ENCODE assay signal across 16 cellular contexts in the genomic region with DNA sequence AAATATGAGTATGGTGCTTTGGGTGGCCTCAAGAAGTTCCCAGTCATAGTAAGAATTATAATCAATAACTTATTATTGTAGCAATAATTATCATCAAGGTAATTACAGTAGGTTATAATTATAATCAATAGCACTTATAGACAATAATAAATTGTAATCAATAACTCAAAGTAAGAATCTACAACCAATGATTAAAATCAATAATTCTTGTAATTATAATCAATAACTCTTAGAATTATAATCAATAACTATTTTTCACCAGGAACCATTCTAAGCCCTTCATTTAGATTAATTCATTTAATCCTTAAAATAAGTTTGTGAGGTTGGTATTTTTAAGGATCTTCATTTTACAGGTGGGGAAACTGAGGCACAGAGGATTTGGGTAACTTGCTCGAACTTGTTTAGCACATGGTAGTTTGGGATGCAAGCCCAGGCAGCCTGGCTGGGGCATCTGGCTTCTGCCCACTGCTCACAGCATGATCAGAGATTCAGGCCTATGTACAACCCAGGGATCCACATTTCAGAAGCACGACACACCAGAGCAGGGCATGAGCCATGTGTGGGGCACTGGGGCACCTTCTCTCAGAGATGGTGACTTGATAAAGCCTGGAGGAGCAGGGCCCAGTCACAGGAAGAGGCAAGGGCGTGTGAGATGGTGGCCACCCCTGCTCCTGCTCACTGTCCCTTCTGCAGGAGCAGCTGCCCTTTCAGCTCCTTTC. TPM values are rescaled to one million over a fixed set of nuclear protein-coding genes. Genes with fewer than 3 reads are reported as not detected.
"Had no signal": no experiment of that assay in that cellular context is flagged by ENCODE, and none has a peak within 500 bp of the region (broad histone marks: within the 10 kb centered on the region; RNA-seq: fewer than 3 reads in every experiment).

No MANE protein-coding gene starts in this region.

- H3K36me3 Mint-ChIP-seq: immature natural killer cell had no signal

- H3K4me1 Mint-ChIP-seq: nephron had no signal

- ATAC-seq: T-helper 17 cell had no signal

- H3K4me3 Mint-ChIP-seq: effector memory CD8-positive, alpha-beta T cell; nephron; T-helper 17 cell had no signal

- H3K27ac ChIP-seq: adrenal gland, prostate gland, sigmoid colon, vagina had no signal

- H3K9me3 Mint-ChIP-seq: effector memory CD8-positive, alpha-beta T cell; immature natural killer cell; nephron had no signal

- H3K27me3 Mint-ChIP-seq: effector memory CD8-positive, alpha-beta T cell had no signal

- H3K27ac Mint-ChIP-seq: nephron, T-helper 17 cell had no signal

- DNase-seq: activated CD4-positive, alpha-beta T cell treated with anti-CD3 and anti-CD28 coated beads, Interleukin-2, amount 50 U/mL, for 1 hour; activated CD4-positive, CD25-positive, alpha-beta regulatory T cell; activated naive CD4-positive, alpha-beta T cell treated with anti-CD3 and anti-CD28 coated beads, Interleukin-2, amount 50 U/mL, for 16 hours; adrenal gland; effector memory CD8-positive, alpha-beta T cell; erythroblast; glutamatergic neuron; sigmoid colon; stimulated activated CD4-positive, alpha-beta T cell treated with anti-CD3 and anti-CD28 coated beads, Interleukin-12 subunit alpha, Interleukin-12 subunit beta, amount 100 ng/mL, for 4 hours; stimulated activated naive CD4-positive, alpha-beta T cell treated with Interleukin-2 at 50 U/mL for 16 hours; T-helper 17 cell had no signal

RNA-seq across cellular contexts. Expression of gene SLC1A2, which starts 46.6 kb away (rescaled TPM):
- total RNA-seq: activated CD8-positive, alpha-beta memory T cell treated with anti-CD3 and anti-CD28 coated beads for 36 hours had no signal
